8 cellular contexts compared by ENCODE assay signal in the genomic region with DNA sequence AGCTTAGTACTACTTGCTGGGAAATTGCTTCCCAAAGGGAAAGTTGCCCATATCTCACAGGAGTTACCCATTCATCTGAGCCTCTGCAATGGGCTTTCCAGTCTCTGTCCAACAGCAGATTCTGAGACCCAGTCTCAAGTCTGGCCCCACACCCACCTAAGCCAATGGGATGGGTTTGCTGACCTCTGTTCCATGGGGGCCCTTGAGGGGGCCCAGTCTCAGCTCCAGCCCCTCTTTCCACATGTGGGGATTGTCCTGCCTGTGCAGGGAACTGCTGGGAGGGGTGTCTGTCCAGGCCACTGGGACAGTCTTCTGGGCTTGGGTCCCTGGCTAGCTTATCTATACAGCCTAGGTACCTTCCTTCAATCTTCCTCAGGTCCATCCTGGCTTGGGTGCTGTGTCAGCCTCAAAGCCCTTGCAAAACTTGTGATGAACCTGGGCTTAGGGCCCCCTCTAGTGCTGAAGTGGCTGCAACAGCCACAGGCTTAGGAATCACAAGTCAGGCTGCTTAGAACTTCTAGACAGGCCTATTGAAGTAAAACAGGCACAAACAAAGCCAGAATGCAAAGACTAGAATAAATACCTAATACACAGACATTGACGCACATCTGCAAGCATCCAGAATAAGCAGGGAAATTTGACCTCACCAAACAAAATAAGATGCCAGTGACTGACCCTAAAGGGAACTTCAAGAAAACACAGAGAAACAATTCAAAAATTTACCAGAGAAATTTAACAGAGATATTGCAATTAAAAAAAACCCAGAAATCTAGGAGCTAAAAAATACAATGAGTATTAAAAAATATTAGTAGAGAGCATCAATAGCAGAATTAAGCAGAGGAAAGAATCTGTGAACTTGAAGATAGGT. TPM values are rescaled to one million over a fixed set of nuclear protein-coding genes. Genes with fewer than 3 reads are reported as not detected.
DNase-seq lines count a peak whose midpoint lies in the region; ATAC-seq, FAIRE-seq and TF ChIP-seq lines count a peak whose summit lies in the region.

No MANE protein-coding gene starts in this region.

- FAIRE-seq in pancreas (lab: Jason Lieb, UNC): no peak

- H3K4me1 ChIP-seq in OCI-LY7 (ENCODE audit: insufficient read depth, low read length, poor library complexity, severe bottlenecking) (no peaks in the 10 kb centered on the region), pancreas (no peaks in the 10 kb centered on the region), aorta (ENCODE audit: control insufficient read depth in 1 of 2, insufficient read depth in 2 of 2, low read length in 2 of 2) (no peaks in the 10 kb centered on the region)

- POLR2A ChIA-PET in OCI-LY7 (lab: Charles Lee): no interaction called here

- peaks cover 25% of the 10 kb centered on the region for H3K27me3 Mint-ChIP-seq in activated T-cell treated with anti-CD3 and anti-CD28 coated beads, Interleukin-2, amount 50 U/mL, for 4 hours (ENCODE audit: low read depth)

- H3K27me3 ChIP-seq in pancreas: no peaks in the 10 kb centered on the region
- no peaks in the 10 kb centered on the region for H3K27me3 ChIP-seq in aorta (ENCODE audit: control insufficient read depth in 1 of 2, insufficient read depth in 2 of 2, low read length in 1 of 2)

- no peaks in the 10 kb centered on the region for H4K20me1 ChIP-seq in OCI-LY7 (ENCODE audit: insufficient read depth, low read length)

- H3K79me2 ChIP-seq in OCI-LY7 (ENCODE audit: insufficient read depth, low read depth, low read length): no peaks in the 10 kb centered on the region

- H3K4me2 ChIP-seq in OCI-LY7 (ENCODE audit: low read length): no peak overlapping the region

- no peaks in the 10 kb centered on the region for H3K36me3 Mint-ChIP-seq in activated T-cell treated with anti-CD3 and anti-CD28 coated beads, Interleukin-2, amount 50 U/mL, for 4 hours (ENCODE audit: insufficient read depth)

- no peak overlapping the region for H3K4me3 Mint-ChIP-seq in activated T-cell treated with anti-CD3 and anti-CD28 coated beads, Interleukin-2, amount 50 U/mL, for 4 hours

- WGBS in pancreas, 2 donors: 58 to 67% methylated on average over 1 of the region's 1 CpG
- 50 to 53% methylated on average over 1 of the region's 1 CpG for WGBS in aorta, 2 donors

- H3K36me3 ChIP-seq in OCI-LY7 (ENCODE audit: insufficient read depth, low read length) (no peaks in the 10 kb centered on the region), pancreas (no peaks in the 10 kb centered on the region), aorta (ENCODE audit: control insufficient read depth in 1 of 2, insufficient read depth in 2 of 2, low read length in 1 of 2) (no peaks in the 10 kb centered on the region)

- no peaks in the 10 kb centered on the region for H3K4me1 Mint-ChIP-seq in activated T-cell treated with anti-CD3 and anti-CD28 coated beads, Interleukin-2, amount 50 U/mL, for 4 hours (ENCODE audit: low read depth)

- TF ChIP-seq CTCF in OCI-LY7 (conservative IDR thresholded peaks at IDR 0.05; ENCODE audit: low read length) (peak; percentile 92), fibroblast of the aortic adventitia (IDR thresholded peaks at IDR 0.05; ENCODE audit: insufficient read depth, low read length) (peak; percentile 91), pancreas (IDR thresholded peaks at IDR 0.05) (peak; percentile 33 to 66 (median 51))

- no peak overlapping the region for H3K27ac ChIP-seq in OCI-LY7 (ENCODE audit: low read depth, low read length, poor library complexity, severe bottlenecking)
- H3K27ac ChIP-seq in pancreas: no peak overlapping the region
- H3K27ac ChIP-seq in aorta (ENCODE audit: low read depth in 1 of 2, low read length in 2 of 2): no peak overlapping the region

- intact Hi-C loops in OCI-LY7 (cut with micrococcal nuclease; ENCODE audit: unreplicated experiment): loop anchor here (1.0 to 10.0 kb wide), 2 partner anchors 143 to 246 kb away; a partner anchor contains a TSS
- intact Hi-C loops in pancreas (cut with DNase I): no loop called here
- intact Hi-C loops in aorta (cut with DNase I): loop anchor here in 1 of 2 donors (5.0 kb wide), 1 partner anchor 143 kb away; no protein-coding TSS in a partner anchor

- H2AFZ ChIP-seq in OCI-LY7 (ENCODE audit: low read length): no peak overlapping the region

- peak; percentile 93 for ATAC-seq in GM21367 (IDR thresholded peaks at IDR 0.05; ENCODE audit: unreplicated experiment)
- peak; percentile 79 to 86 for ATAC-seq in activated T-cell treated with anti-CD3 and anti-CD28 coated beads, Interleukin-2, amount 50 U/mL, for 4 hours
- peak; percentile 93 to 100 (median 100) for ATAC-seq in pancreas
- peak; percentile 82 for ATAC-seq in aorta (ENCODE audit: low FRiP score)

- CTCF ChIA-PET in OCI-LY7 (lab: Charles Lee; ENCODE audit: unreplicated experiment): interaction anchor here (0.6 kb wide), 1 partner anchor 143 kb away, joined by 3 read pairs; no protein-coding TSS in a partner anchor

- H3K9me2 ChIP-seq in OCI-LY7 (ENCODE audit: insufficient read depth, low read length): no peaks in the 10 kb centered on the region

- DNase-seq in DMS53 (lab: John Stamatoyannopoulos, UW) (peak; percentile 81), HS-27A (ENCODE audit: low read depth) (peak; percentile 36), OCI-LY7 (ENCODE audit: low spot score) (peak; percentile 78), fibroblast of the aortic adventitia (ENCODE audit: low read depth) (peak; percentile 87), pancreas (peak; percentile 34 to 77 (median 60)), aorta (peak in 1 of 2 donors; percentile 75)
- DNase-seq in activated T-cell treated with anti-CD3 and anti-CD28 coated beads, Interleukin-2, amount 50 U/mL, for 4 hours: peak; percentile 44

- H3K4me3 ChIP-seq in OCI-LY7 (ENCODE audit: low read depth, low read length, poor library complexity, severe bottlenecking) (no peak overlapping the region), fibroblast of the aortic adventitia (ENCODE audit: low read depth, low read length) (no peak overlapping the region), pancreas (no peak overlapping the region), aorta (ENCODE audit: low read length in 2 of 2) (no peak overlapping the region)

- BruUV-seq in OCI-LY7 (replicated peaks; lab: Mats Ljungman, UMichigan): no TSS peak

- no peaks in the 10 kb centered on the region for H3K9me3 Mint-ChIP-seq in activated T-cell treated with anti-CD3 and anti-CD28 coated beads, Interleukin-2, amount 50 U/mL, for 4 hours

- no peaks in the 10 kb centered on the region for H3K9me3 ChIP-seq in OCI-LY7 (ENCODE audit: low read length)
- H3K9me3 ChIP-seq in pancreas: no peaks in the 10 kb centered on the region
- no peaks in the 10 kb centered on the region for H3K9me3 ChIP-seq in aorta (ENCODE audit: control insufficient read depth, low read length)

RNA-seq across cellular contexts. Expression of a gene that starts 11.7 kb away (rescaled TPM):
- total RNA-seq in OCI-LY7 (2014; rRNA removed; shearing (Covaris generic)): 14.7 and 15.2 TPM in 2 replicates
- total RNA-seq in OCI-LY7 (2022): 46.3 TPM in 2 replicates
- 10 to 100 TPM; 51.3 to 56.2 (median 52.1) TPM for total RNA-seq in activated T-cell treated with anti-CD3 and anti-CD28 coated beads, Interleukin-2, amount 50 U/mL, for 4 hours
- 19.1 and 25.6 TPM in 2 replicates for total RNA-seq in fibroblast of the aortic adventitia (ENCODE audit: low replicate concordance)
- 10 to 100 TPM in 2 of 6 donors, 1 to 10 TPM in 4; 6.5 to 12.9 (median 8.1) TPM for total RNA-seq in pancreas
- 1 to 10 TPM; 4.5 to 6.8 TPM for polyA plus RNA-seq in pancreas
- 10 to 100 TPM; 23.7 to 29.6 TPM for total RNA-seq in aorta
- polyA plus RNA-seq in aorta: 1 to 10 TPM; 8.2 to 9.6 TPM

RNA-seq across cellular contexts. Expression of a gene that starts 33.1 kb away (rescaled TPM):
- total RNA-seq in OCI-LY7 (2014; rRNA removed; shearing (Covaris generic)): not detected in 2 replicates
- total RNA-seq in OCI-LY7 (2022) (not detected in 2 replicates), fibroblast of the aortic adventitia (ENCODE audit: low replicate concordance) (not detected in 2 replicates), pancreas (not detected), aorta (not detected)
- total RNA-seq in activated T-cell treated with anti-CD3 and anti-CD28 coated beads, Interleukin-2, amount 50 U/mL, for 4 hours: not detected
- polyA plus RNA-seq in pancreas (not detected), aorta (not detected)
